Comparison of ENCODE assay signal across 18 cellular contexts in the genomic region with DNA sequence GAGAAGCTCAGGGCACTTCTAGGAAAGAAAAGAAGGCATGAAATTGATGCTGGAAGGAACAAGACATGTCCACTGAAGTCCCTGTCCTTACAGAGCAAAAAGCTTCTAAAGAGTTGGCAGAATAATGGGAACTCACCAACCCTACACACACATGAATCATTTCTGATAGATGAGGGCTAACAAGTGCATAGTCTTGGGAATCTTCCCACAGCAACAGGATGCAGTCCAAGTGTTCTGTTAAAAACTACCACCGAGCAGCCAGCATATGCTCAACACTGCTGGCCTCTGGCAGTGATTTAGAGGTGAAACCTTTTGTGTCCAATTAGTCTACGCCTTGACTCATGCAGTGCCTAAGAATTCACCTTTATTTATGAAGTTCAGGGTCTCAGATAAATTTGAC. TPM values are rescaled to one million over a fixed set of nuclear protein-coding genes. Genes with fewer than 3 reads are reported as not detected.
DNase-seq lines count a peak whose midpoint lies in the region; ATAC-seq, FAIRE-seq and TF ChIP-seq lines count a peak whose summit lies in the region.
"Had no signal": no experiment of that assay in that cellular context is flagged by ENCODE, and none has a peak within 500 bp of the region (broad histone marks: within the 10 kb centered on the region; RNA-seq: fewer than 3 reads in every experiment).

No MANE protein-coding gene starts in this region.

- no peaks in the 10 kb centered on the region for H3K27me3 ChIP-seq in MG63
- no peaks in the 10 kb centered on the region for H3K27me3 ChIP-seq in aorta (ENCODE audit: control insufficient read depth in 1 of 2, insufficient read depth in 2 of 2, low read length in 1 of 2)
- H3K27me3 ChIP-seq: BLaER1 treated with 17β-estradiol and CSF1 and Interleukin-3, amounts not matched to agents 10 nM and 100 nM; brain microvascular endothelial cell had no signal

- intact Hi-C loops in aorta (cut with DNase I), result loop anchor here (2.0 to 5.0 kb wide), 2 partner anchors 42 to 44 kb away; partner anchors contain the start of gene RHOJ (in 1 of the 2)

- H3K9me3 ChIP-seq in MG63 (no peaks in the 10 kb centered on the region), aorta (ENCODE audit: control insufficient read depth, low read length) (no peaks in the 10 kb centered on the region)
- H3K9me3 ChIP-seq: BLaER1 treated with 17β-estradiol and CSF1 and Interleukin-3, amounts not matched to agents 10 nM and 100 nM had no signal

- H3K27ac ChIP-seq in aorta (ENCODE audit: low read depth in 1 of 2, low read length in 2 of 2), result peak overlapping the region; percentile 91 to 99
- H3K27ac ChIP-seq: BLaER1 treated with 17β-estradiol and CSF1 and Interleukin-3, amounts not matched to agents 10 nM and 100 nM; brain microvascular endothelial cell; VCaP had no signal

- H3K36me3 Mint-ChIP-seq in chondrocyte (ENCODE audit: low read depth), result peaks cover 5% of the 10 kb centered on the region

- TF ChIP-seq CTCF in chondrocyte (IDR thresholded peaks at IDR 0.05), result no peak

- no peak overlapping the region for H3K4me3 ChIP-seq in MG63
- H3K4me3 ChIP-seq in aorta (ENCODE audit: low read length in 2 of 2), result no peak overlapping the region
- H3K4me3 ChIP-seq: BLaER1 treated with 17β-estradiol and CSF1 and Interleukin-3, amounts not matched to agents 10 nM and 100 nM had no signal

- peaks cover 6% of the 10 kb centered on the region for H3K9me3 Mint-ChIP-seq in chondrocyte (ENCODE audit: low read depth)

- no peak for TF ChIP-seq POLR2A in GM12892 (IDR thresholded peaks at IDR 0.05; ENCODE audit: low read depth, low read length)

- no peak overlapping the region for H3K4me3 Mint-ChIP-seq in chondrocyte (ENCODE audit: unreplicated experiment)
- H3K4me3 Mint-ChIP-seq: activated naive CD4-positive, alpha-beta T cell treated with anti-CD3 and anti-CD28 coated beads for 36 hours had no signal

- FAIRE-seq in GM12892 (lab: Jason Lieb, UNC), result no peak
- FAIRE-seq: D721Med had no signal

- peaks cover 48% of the 10 kb centered on the region for H3K4me1 Mint-ChIP-seq in chondrocyte (ENCODE audit: low read depth)

- peaks cover 4 to 11% of the 10 kb centered on the region in 2 donors for H3K4me1 ChIP-seq in aorta (ENCODE audit: control insufficient read depth in 1 of 2, insufficient read depth in 2 of 2, low read length in 2 of 2)
- H3K4me1 ChIP-seq: BLaER1 treated with 17β-estradiol and CSF1 and Interleukin-3, amounts not matched to agents 10 nM and 100 nM had no signal

- H3K27me3 Mint-ChIP-seq in chondrocyte (ENCODE audit: low read depth), result no peaks in the 10 kb centered on the region

- DNase-seq in MG63 (peak; percentile 40), chondrocyte (ENCODE audit: low spot score) (no peak), iris pigment epithelial cell (ENCODE audit: low read depth) (peak; percentile 11), aorta (no peak), RKO (ENCODE audit: low spot score) (no peak), GM12892 (ENCODE audit: insufficient read length) (no peak)
- DNase-seq: activated CD4-positive, alpha-beta T cell treated with anti-CD3 and anti-CD28 coated beads, Interleukin-2, amount 50 U/mL, for 48 hours; activated naive CD4-positive, alpha-beta T cell treated with anti-CD3 and anti-CD28 coated beads for 36 hours; brain microvascular endothelial cell; KG1; NCI-H1092 treated with DMSO at 0.1 percent for 48 hours; occipital lobe; stimulated activated CD4-positive, alpha-beta T cell treated with anti-CD3 and anti-CD28 coated beads, Interleukin-4, amount 100 ng/mL, for 24 hours; T-helper 1 cell had no signal

- no peaks in the 10 kb centered on the region for H3K36me3 ChIP-seq in MG63
- no peaks in the 10 kb centered on the region for H3K36me3 ChIP-seq in aorta (ENCODE audit: control insufficient read depth in 1 of 2, insufficient read depth in 2 of 2, low read length in 1 of 2)
- H3K36me3 ChIP-seq: BLaER1 treated with 17β-estradiol and CSF1 and Interleukin-3, amounts not matched to agents 10 nM and 100 nM; brain microvascular endothelial cell had no signal

- peak; percentile 69 for ATAC-seq in aorta (ENCODE audit: low FRiP score)
- no peak for ATAC-seq in HG03025 (IDR thresholded peaks at IDR 0.05; ENCODE audit: low FRiP score, unreplicated experiment)

- WGBS in aorta, 2 donors, result 4 to 8% methylated on average over 2 of the region's 2 CpGs

- H3K27ac Mint-ChIP-seq in chondrocyte (ENCODE audit: unreplicated experiment), result peak overlapping the region; percentile 90
- H3K27ac Mint-ChIP-seq: activated naive CD4-positive, alpha-beta T cell treated with anti-CD3 and anti-CD28 coated beads for 36 hours had no signal

RNA-seq across cellular contexts. Expression of gene RHOJ, which starts 44.9 kb away (rescaled TPM):
- not detected in 2 replicates for total RNA-seq in MG63 (2014; rRNA removed; shearing (Covaris generic); ENCODE audit: low replicate concordance)
- total RNA-seq in chondrocyte, result 37.1 to 55.1 TPM (median 39.2 TPM) in 3 replicates
- total RNA-seq in aorta, result 10 to 100 TPM; 31.3 to 56.6 TPM
- 10 to 100 TPM; 10.8 to 22.7 TPM for polyA plus RNA-seq in aorta
- not detected for polyA plus RNA-seq in GM12892 (2012; ENCODE audit: missing spikeins)
- total RNA-seq: activated naive CD4-positive, alpha-beta T cell treated with anti-CD3 and anti-CD28 coated beads for 36 hours had no signal

Comparison
In these comparisons a context has a peak if more than half of its experiments do, and no peak if none do; other contexts are left out.
1. DNase-seq: peak in MG63 (single experiment) and iris pigment epithelial cell (single experiment); none in chondrocyte (single experiment), aorta (0 of 2), RKO (single experiment) and GM12892 (single experiment).
2. RNA of gene RHOJ, which starts 44.9 kb away (total RNA-seq): 31.3 to 56.6 TPM in aorta and 37.1 to 55.1 TPM in chondrocyte; not detected in MG63; every median in the first group is over 10 times any median in the second.